ENCODE assay signal across 27 cellular contexts in genomic region chr2:24870891-24871705, GRCh38. TPM values are rescaled to one million over a fixed set of nuclear protein-coding genes. Genes with fewer than 3 reads are reported as not detected.
A peak's percentile ranks its signal among the peaks of the same experiment; 100 is the strongest.
DNase-seq lines count a peak whose midpoint lies in the region; ATAC-seq, FAIRE-seq and TF ChIP-seq lines count a peak whose summit lies in the region.
"Had no signal": no experiment of that assay in that cellular context is flagged by ENCODE, and none has a peak within 500 bp of the region (broad histone marks: within the 10 kb centered on the region; RNA-seq: fewer than 3 reads in every experiment).

No MANE protein-coding gene starts in this region.

- H3K27ac ChIP-seq in K562 (ENCODE audit: extremely low read depth, low read depth, low read length) (no peak overlapping the region), sigmoid colon (peak overlapping the region in 3 of 4 donors; percentile 11 to 33 (median 25)), ascending aorta (no peak overlapping the region)
- H3K27ac ChIP-seq: BLaER1 treated with 17β-estradiol and CSF1 and Interleukin-3, amounts not matched to agents 10 nM and 100 nM; foreskin keratinocyte had no signal

- H2AFZ ChIP-seq in K562 (ENCODE audit: low read depth, low read length) = no peak overlapping the region

- no peaks in the 10 kb centered on the region; the same call in 1 of the 2 replicates for H3K36me3 ChIP-seq in H7 (replicated peaks; ENCODE audit: control insufficient read depth, insufficient read depth, low read length)
- H3K36me3 ChIP-seq in K562 (ENCODE audit: control insufficient read depth, insufficient read depth, low read length) = peaks cover 20% of the 10 kb centered on the region; the same call in 2 of the 3 replicates
- H3K36me3 ChIP-seq in sigmoid colon = no peaks in the 10 kb centered on the region
- H3K36me3 ChIP-seq in ascending aorta = no peaks in the 10 kb centered on the region
- H3K36me3 ChIP-seq: adrenal gland, breast epithelium had no signal

- H3K9me1 ChIP-seq in K562 (ENCODE audit: control insufficient read depth, insufficient read depth, low read length) = no peaks in the 10 kb centered on the region

- no peaks in the 10 kb centered on the region for H3K4me1 Mint-ChIP-seq in activated T-cell treated with anti-CD3 and anti-CD28 coated beads, Interleukin-2, amount 50 U/mL, for 72 hours (ENCODE audit: low read depth)

- no peak overlapping the region for H3K4me3 Mint-ChIP-seq in activated T-cell treated with anti-CD3 and anti-CD28 coated beads, Interleukin-2, amount 50 U/mL, for 72 hours
- H3K4me3 Mint-ChIP-seq: mesothelial cell of epicardium; natural killer cell treated with Interleukin-12 subunit alpha and Interleukin-12 subunit beta and Interleukin-15 and Interleukin-18, amount 100 ng/mL, for 72 hours had no signal

- H3K27me3 ChIP-seq in H7 (ENCODE audit: control insufficient read depth, insufficient read depth, low read length) (no peaks in the 10 kb centered on the region), K562 (ENCODE audit: control insufficient read depth in 2 of 2, insufficient read depth in 2 of 2, low read length in 2 of 2) (no peaks in the 10 kb centered on the region), sigmoid colon (no peaks in the 10 kb centered on the region), ascending aorta (no peaks in the 10 kb centered on the region)
- H3K27me3 ChIP-seq: adrenal gland; BLaER1 treated with 17β-estradiol and CSF1 and Interleukin-3, amounts not matched to agents 10 nM and 100 nM; breast epithelium; foreskin keratinocyte had no signal

- no peaks in the 10 kb centered on the region for H3K9me3 ChIP-seq in K562 (replicated peaks; ENCODE audit: control insufficient read depth, insufficient read depth, low read depth, low read length)
- H3K9me3 ChIP-seq in sigmoid colon = no peaks in the 10 kb centered on the region
- no peaks in the 10 kb centered on the region for H3K9me3 ChIP-seq in ascending aorta
- H3K9me3 ChIP-seq: adrenal gland; BLaER1 treated with 17β-estradiol and CSF1 and Interleukin-3, amounts not matched to agents 10 nM and 100 nM; breast epithelium; Caco-2 had no signal

- no peak for TF ChIP-seq CTCF in K562 (IDR thresholded peaks at IDR 0.05 in 2 of 3, conservative IDR thresholded peaks at IDR 0.05 in 1 of 3; ENCODE audit: insufficient read depth in 2 of 3, low read depth in 1 of 3, low read length in 3 of 3)
- TF ChIP-seq CTCF in sigmoid colon (IDR thresholded peaks at IDR 0.05) = no peak
- TF ChIP-seq CTCF in ascending aorta (IDR thresholded peaks at IDR 0.05) = no peak

- no peaks in the 10 kb centered on the region for H3K9me3 Mint-ChIP-seq in activated T-cell treated with anti-CD3 and anti-CD28 coated beads, Interleukin-2, amount 50 U/mL, for 72 hours
- H3K9me3 Mint-ChIP-seq: natural killer cell treated with Interleukin-12 subunit alpha and Interleukin-12 subunit beta and Interleukin-15 and Interleukin-18, amount 100 ng/mL, for 72 hours had no signal

- intact Hi-C loops in K562 (cut with micrococcal nuclease) (no loop called here), sigmoid colon (cut with DNase I) (no loop called here), ascending aorta (cut with DNase I) (no loop called here)

- TF ChIP-seq EP300 in K562 (IDR thresholded peaks at IDR 0.05; ENCODE audit: low read length) (no peak), sigmoid colon (IDR thresholded peaks at IDR 0.05) (no peak)

- TF ChIP-seq RAD21 in K562 (CRISPR knock-in tag; conservative IDR thresholded peaks at IDR 0.05 in 1 of 2, IDR thresholded peaks at IDR 0.05 in 1 of 2) = no peak

- no peaks in the 10 kb centered on the region for H3K27me3 Mint-ChIP-seq in activated T-cell treated with anti-CD3 and anti-CD28 coated beads, Interleukin-2, amount 50 U/mL, for 72 hours (ENCODE audit: low read depth)
- H3K27me3 Mint-ChIP-seq: natural killer cell treated with Interleukin-12 subunit alpha and Interleukin-12 subunit beta and Interleukin-15 and Interleukin-18, amount 100 ng/mL, for 72 hours had no signal

- peak; percentile 50 for DNase-seq in H7
- peak in 1 of 4 experiments; percentile 19 for DNase-seq in K562 (ENCODE audit: extremely low read depth in 1 of 4, low spot score in 3 of 4)
- peak; percentile 47 for DNase-seq in hepatic stellate cell (ENCODE audit: low spot score)
- DNase-seq in sigmoid colon = no peak
- DNase-seq in activated T-cell treated with anti-CD3 and anti-CD28 coated beads, Interleukin-2, amount 50 U/mL, for 72 hours = no peak
- DNase-seq in NCI-H82 treated with DMSO at 0.1 percent for 48 hours (lab: John Stamatoyannopoulos, UW; ENCODE audit: unreplicated experiment) = no peak
- no peak for DNase-seq in HTR-8/SVneo (ENCODE audit: insufficient read length, low spot score)
- DNase-seq in ascending aorta (ENCODE audit: low spot score in 2 of 2) = no peak
- DNase-seq: activated CD4-positive, CD25-positive, alpha-beta regulatory T cell treated with anti-CD3 and anti-CD28 coated beads, Interleukin-2, amount 50 U/mL, for 72 hours; activated naive CD4-positive, alpha-beta T cell; activated T-cell treated with anti-CD3 and anti-CD28 coated beads, Interleukin-2, amount 50 U/mL, for 1 hour; DND-41; foreskin keratinocyte; Karpas-422; NCI-H1092; NCI-H1930; NCI-H2227 treated with DMSO at 0.1 percent for 48 hours; NCI-H774; stimulated activated CD4-positive, alpha-beta T cell treated with anti-CD3 and anti-CD28 coated beads, Interleukin-4, amount 100 ng/mL, for 4 hours had no signal

- no peak overlapping the region for H3K4me2 ChIP-seq in K562 (ENCODE audit: insufficient read depth, low read length)
- H3K4me2 ChIP-seq: BLaER1 treated with 17β-estradiol and CSF1 and Interleukin-3, amounts not matched to agents 10 nM and 100 nM had no signal

- POLR2A ChIA-PET in K562 (lab: Yijun Ruan, JAX) = interaction anchor here (0.6 kb wide), 1 partner anchor 433 kb away, joined by 3 read pairs; no protein-coding TSS in a partner anchor

- FAIRE-seq in K562 (lab: Jason Lieb, UNC) = no peak
- FAIRE-seq in HTR-8/SVneo (lab: Jason Lieb, UNC) = no peak
- FAIRE-seq: GM12878, urothelium cell line had no signal

- ATAC-seq in K562 = peak; percentile 39
- no peak for ATAC-seq in activated T-cell treated with anti-CD3 and anti-CD28 coated beads, Interleukin-2, amount 50 U/mL, for 72 hours (replicated peaks in 1 of 2)
- ATAC-seq: foreskin keratinocyte; GM12878; natural killer cell treated with Interleukin-12 subunit alpha and Interleukin-12 subunit beta and Interleukin-15 and Interleukin-18, amount 100 ng/mL, for 72 hours had no signal

- H3K4me1 ChIP-seq in K562 (replicated peaks in 1 of 2; ENCODE audit: control insufficient read depth in 2 of 2, insufficient read depth in 2 of 2, low read length in 2 of 2) = peaks cover 0 to 9% of the 10 kb centered on the region in 2 experiments; a peak in 2 of 5 replicates
- peaks cover 0 to 12% (median 4%) of the 10 kb centered on the region in 4 donors for H3K4me1 ChIP-seq in sigmoid colon
- H3K4me1 ChIP-seq in ascending aorta = no peaks in the 10 kb centered on the region
- H3K4me1 ChIP-seq: adrenal gland, breast epithelium, Caco-2, foreskin keratinocyte had no signal

- in situ Hi-C loops in K562 (cut with MboI) = no loop called here

- CTCF ChIA-PET in K562 (lab: Yijun Ruan, JAX; ENCODE audit: low intra/inter-chr PET ratio) = no interaction called here

- 53% methylated on average over 14 of the region's 16 CpGs for WGBS in K562 (ENCODE audit: insufficient coverage, low coverage, missing lambda C conversion rate)
- WGBS in sigmoid colon, 2 donors = 89 to 91% methylated on average over 16 of the region's 16 CpGs

- H4K20me1 ChIP-seq in K562 (replicated peaks; ENCODE audit: control insufficient read depth, insufficient read depth, low read length) = 0 out of 2 replicates have a peak, but pooled peaks cover 5% of the 10 kb centered on the region

- TF ChIP-seq POLR2A in K562 (conservative IDR thresholded peaks at IDR 0.05) (no peak), sigmoid colon (IDR thresholded peaks at IDR 0.05) (no peak)

- no peaks in the 10 kb centered on the region for H3K79me2 ChIP-seq in K562 (ENCODE audit: control insufficient read depth, insufficient read depth, low read length)

- no peak overlapping the region for H3K4me3 ChIP-seq in H7 (ENCODE audit: insufficient read depth, low read depth, low read length)
- no peak overlapping the region for H3K4me3 ChIP-seq in K562
- H3K4me3 ChIP-seq in sigmoid colon = no peak overlapping the region
- H3K4me3 ChIP-seq in ascending aorta = no peak overlapping the region
- H3K4me3 ChIP-seq: adrenal gland; BLaER1 treated with 17β-estradiol and CSF1 and Interleukin-3, amounts not matched to agents 10 nM and 100 nM; breast epithelium; GM12878 had no signal

- H3K27ac Mint-ChIP-seq in activated T-cell treated with anti-CD3 and anti-CD28 coated beads, Interleukin-2, amount 50 U/mL, for 72 hours = no peak overlapping the region
- H3K27ac Mint-ChIP-seq: mesothelial cell of epicardium; natural killer cell treated with Interleukin-12 subunit alpha and Interleukin-12 subunit beta and Interleukin-15 and Interleukin-18, amount 100 ng/mL, for 72 hours had no signal

- no TSS peak for BruUV-seq in K562 (replicated peaks; lab: Mats Ljungman, UMichigan)

- H3K9ac ChIP-seq in K562 (ENCODE audit: insufficient read depth in 1 of 2, low read depth in 2 of 2, low read length in 2 of 2) = no peak overlapping the region
- H3K9ac ChIP-seq: BLaER1 treated with 17β-estradiol and CSF1 and Interleukin-3, amounts not matched to agents 10 nM and 100 nM had no signal

- peaks cover 2 to 18% of the 10 kb centered on the region in 2 donors for H3K36me3 Mint-ChIP-seq in activated T-cell treated with anti-CD3 and anti-CD28 coated beads, Interleukin-2, amount 50 U/mL, for 72 hours (ENCODE audit: insufficient read depth in 2 of 2)
- H3K36me3 Mint-ChIP-seq: natural killer cell treated with Interleukin-12 subunit alpha and Interleukin-12 subunit beta and Interleukin-15 and Interleukin-18, amount 100 ng/mL, for 72 hours had no signal

RNA-seq across cellular contexts. Expression of gene ADCY3, which starts 48.9 kb away (rescaled TPM):
- 13.1 and 15.9 TPM in 2 replicates for total RNA-seq in H7 (2014; rRNA removed; shearing (Covaris generic))
- total RNA-seq in K562 (2011; cell fraction: chromatin; rRNA removed; ENCODE audit: low replicate concordance) = 110 and 220 TPM in 2 replicates
- total RNA-seq in K562 (2011; cell fraction: nucleolus; rRNA removed) = 147 and 161 TPM in 2 replicates
- 106 and 109 TPM in 2 replicates for total RNA-seq in K562 (2011; cell fraction: nucleoplasm; rRNA removed)
- total RNA-seq in K562 (2014; rRNA removed) = 21.8 and 34.0 TPM in 2 replicates
- 23.8 and 26.3 TPM in 2 replicates for total RNA-seq in K562 (2014; rRNA removed; fragmentation: Illumina TruSeq; extraction: Trizol)
- 20.2 and 21.5 TPM in 2 replicates for total RNA-seq in K562 (2015; rRNA removed; fragmentation: Illumina TruSeq; extraction: Trizol)
- 51.5 and 54.8 TPM in 2 replicates for total RNA-seq in K562 (2021)
- polyA plus RNA-seq in K562 (2011; rRNA removed) = 36.6 and 39.0 TPM in 2 replicates
- polyA plus RNA-seq in K562 (2011; cell fraction: cytosol; rRNA removed) = 34.9 and 56.0 TPM in 2 replicates
- 171 and 243 TPM in 2 replicates for polyA plus RNA-seq in K562 (2011; cell fraction: nucleus; rRNA removed)
- 27.9 and 41.6 TPM in 2 replicates for polyA plus RNA-seq in K562 (2012)
- 42.6 and 45.5 TPM in 2 replicates for polyA plus RNA-seq in K562 (2014; fragmentation: Illumina TruSeq; extraction: Trizol)
- 1 to 10 TPM; 1.5 to 2.6 TPM for polyA plus RNA-seq in K562 (2014; fragmentation: Nextera tagmentation; extraction: Ambion mirVana)
- polyA plus RNA-seq in K562 (2014; rRNA removed) = 40.9 and 47.0 TPM in 2 replicates
- polyA minus RNA-seq in K562 (2011; rRNA and poly(A)+ RNA removed) = 47.4 and 65.5 TPM in 2 replicates
- 22.6 and 27.7 TPM in 2 replicates for polyA minus RNA-seq in K562 (2011; cell fraction: cytosol; rRNA and poly(A)+ RNA removed)
- polyA minus RNA-seq in K562 (2011; cell fraction: nucleus; rRNA and poly(A)+ RNA removed) = 45.9 and 47.4 TPM in 2 replicates
- 10 to 100 TPM; 17.5 to 43.8 (median 22.5) TPM for total RNA-seq in sigmoid colon
- polyA plus RNA-seq in sigmoid colon = 10 to 100 TPM in 1 of 3 donors, 1 to 10 TPM in 2; 3.5 to 38.9 (median 4.8) TPM
- 10 to 100 TPM; 55.5 to 63.4 TPM for total RNA-seq in activated T-cell treated with anti-CD3 and anti-CD28 coated beads, Interleukin-2, amount 50 U/mL, for 72 hours
- 140 TPM for total RNA-seq in ascending aorta

Comparison
In these comparisons a context has a peak if more than half of its experiments do, and no peak if none do; other contexts are left out.
1. DNase-seq: peak in H7 (single experiment) and hepatic stellate cell (single experiment); none in sigmoid colon (single experiment), activated T-cell treated with anti-CD3 and anti-CD28 coated beads, Interleukin-2, amount 50 U/mL, for 72 hours (0 of 2), NCI-H82 treated with DMSO at 0.1 percent for 48 hours (single experiment), HTR-8/SVneo (single experiment) and ascending aorta (0 of 2).
2. H3K27ac ChIP-seq: peak in sigmoid colon (3 of 4); none in K562 (single experiment) and ascending aorta (0 of 2).